ENCODE assay signal across 10 cellular contexts in the genomic region with DNA sequence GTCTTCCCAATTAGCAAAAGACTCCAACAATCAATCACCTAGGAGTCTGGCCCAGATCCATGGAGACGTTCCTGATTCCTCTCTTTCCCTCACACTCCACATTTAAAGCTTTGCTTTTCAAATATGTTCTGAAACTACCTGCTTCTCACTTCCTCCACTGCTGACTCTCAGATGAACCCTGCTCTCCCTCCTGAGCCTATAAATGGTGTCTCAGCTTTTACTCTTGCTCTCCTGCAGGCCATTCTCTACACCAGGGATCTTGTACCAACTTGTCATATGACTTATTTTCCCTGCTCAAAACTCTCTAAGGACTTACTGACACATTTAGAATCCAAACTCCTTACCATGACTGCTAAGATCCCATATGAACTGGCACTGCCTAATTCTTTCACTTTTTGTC.
DNase-seq lines count a peak whose midpoint lies in the region; ATAC-seq, FAIRE-seq and TF ChIP-seq lines count a peak whose summit lies in the region.
"Had no signal": no experiment of that assay in that cellular context is flagged by ENCODE, and none has a peak within 500 bp of the region (broad histone marks: within the 10 kb centered on the region; RNA-seq: fewer than 3 reads in every experiment).

No MANE protein-coding gene starts in this region.

- no peaks in the 10 kb centered on the region for H3K36me3 ChIP-seq in mucosa of descending colon (ENCODE audit: low read depth)
- H3K36me3 ChIP-seq: SJSA1 had no signal

- H3K27me3 Mint-ChIP-seq in HFFc6 (ENCODE audit: insufficient read depth), result no peaks in the 10 kb centered on the region; the same call in 1 of the 2 replicates

- H3K4me3 Mint-ChIP-seq in HFFc6, result no peak overlapping the region

- intact Hi-C loops in mucosa of descending colon (cut with DNase I, micrococcal nuclease), result no loop called here

- DNase-seq in HFFc6 (no peak), mucosa of descending colon (no peak), hepatic stellate cell (ENCODE audit: low spot score) (no peak), HTR-8/SVneo (ENCODE audit: insufficient read length, low spot score) (no peak), SK-N-DZ (ENCODE audit: low spot score) (no peak)
- DNase-seq: NCI-H1436 treated with DMSO at 0.1 percent for 48 hours had no signal

- no peaks in the 10 kb centered on the region for H3K36me3 Mint-ChIP-seq in HFFc6 (ENCODE audit: low read depth)

- FAIRE-seq in HTR-8/SVneo (lab: Jason Lieb, UNC), result no peak

- peak; percentile 60 for ATAC-seq in GM19035 (IDR thresholded peaks at IDR 0.05; ENCODE audit: unreplicated experiment)
- ATAC-seq in HG03378 (IDR thresholded peaks at IDR 0.05; ENCODE audit: unreplicated experiment), result peak; percentile 60
- peak; percentile 34 for ATAC-seq in mucosa of descending colon
- ATAC-seq: esophagus mucosa had no signal

- no peak overlapping the region for H3K4me3 ChIP-seq in mucosa of descending colon
- H3K4me3 ChIP-seq: SJSA1 had no signal

- peak overlapping the region; percentile 9; the same call in 1 of the 2 replicates for H3K27ac Mint-ChIP-seq in HFFc6

- TF ChIP-seq CTCF in HFFc6 (IDR thresholded peaks at IDR 0.05), result no peak
- no peak for TF ChIP-seq CTCF in mucosa of descending colon (IDR thresholded peaks at IDR 0.05)

- H3K9me3 ChIP-seq in mucosa of descending colon, result no peaks in the 10 kb centered on the region
- H3K9me3 ChIP-seq: SJSA1 had no signal

- H3K4me1 ChIP-seq in mucosa of descending colon (ENCODE audit: low read depth), result no peaks in the 10 kb centered on the region

- peaks cover 65% of the 10 kb centered on the region for H3K4me1 Mint-ChIP-seq in HFFc6 (ENCODE audit: low read depth)

- no peaks in the 10 kb centered on the region for H3K9me3 Mint-ChIP-seq in HFFc6
